Comparison of ENCODE assay signal across 8 cellular contexts in genomic region chrX:130082244-130083106, GRCh38. TPM values are rescaled to one million over a fixed set of nuclear protein-coding genes. Genes with fewer than 3 reads are reported as not detected.
DNase-seq lines count a peak whose midpoint lies in the region; ATAC-seq, FAIRE-seq and TF ChIP-seq lines count a peak whose summit lies in the region.

No MANE protein-coding gene starts in this region.

- H3K9me3 Mint-ChIP-seq in activated B cell treated with CpG ODN at 0.5 μM for 24 hours, result no peaks in the 10 kb centered on the region

- peaks cover 0 to 17% (median 8%) of the 10 kb centered on the region in 4 donors for H3K4me1 ChIP-seq in sigmoid colon

- no peaks in the 10 kb centered on the region for H3K27me3 Mint-ChIP-seq in activated B cell treated with CpG ODN at 0.5 μM for 24 hours

- peak overlapping the region; percentile 17 to 52 (median 34) for H3K27ac ChIP-seq in sigmoid colon

- H3K27me3 ChIP-seq in sigmoid colon, result no peaks in the 10 kb centered on the region

- TF ChIP-seq CTCF in activated B cell treated with CpG ODN at 0.5 μM for 24 hours (IDR thresholded peaks at IDR 0.05), result no peak
- TF ChIP-seq CTCF in sigmoid colon (IDR thresholded peaks at IDR 0.05), result no peak

- POLR2A ChIA-PET in activated B cell treated with CpG ODN at 0.5 μM for 24 hours (lab: Charles Lee), result interaction anchor here (0.6 to 2.7 kb wide), 7 partner anchors 9 to 88 kb away, joined by 3 to 20 read pairs (median 6); partner anchors contain the start of gene AIFM1

- FAIRE-seq in GM19239 (lab: Jason Lieb, UNC), result peak; percentile 89

- no peak overlapping the region for H3K4me3 ChIP-seq in sigmoid colon

- CTCF ChIA-PET in activated B cell treated with CpG ODN at 0.5 μM for 24 hours (lab: Charles Lee), result interaction anchor here (3.7 to 4.4 kb wide), 3 partner anchors 27 to 110 kb away, joined by 28 to 90 read pairs (median 80); partner anchors contain the start of gene ELF4

- H3K36me3 Mint-ChIP-seq in activated B cell treated with CpG ODN at 0.5 μM for 24 hours (ENCODE audit: low read depth), result peaks cover 8% of the 10 kb centered on the region

- peaks cover 63% of the 10 kb centered on the region for H3K4me1 Mint-ChIP-seq in activated B cell treated with CpG ODN at 0.5 μM for 24 hours

- peak overlapping the region; percentile 88 for H3K27ac Mint-ChIP-seq in activated B cell treated with CpG ODN at 0.5 μM for 24 hours

- 10 to 68% methylated on average over 28 of the region's 28 CpGs for WGBS in sigmoid colon, 2 donors

- no peak for TF ChIP-seq POLR2A in sigmoid colon (IDR thresholded peaks at IDR 0.05)

- peak overlapping the region; percentile 79 for H3K4me3 Mint-ChIP-seq in activated B cell treated with CpG ODN at 0.5 μM for 24 hours

- no peaks in the 10 kb centered on the region for H3K36me3 ChIP-seq in sigmoid colon

- intact Hi-C loops in activated B cell treated with CpG ODN at 0.5 μM for 24 hours (cut with micrococcal nuclease), result loop anchor here (1.0 kb wide), 2 partner anchors 27 to 38 kb away; no protein-coding TSS in a partner anchor
- intact Hi-C loops in sigmoid colon (cut with DNase I), result loop anchor here (5.0 kb wide), 1 partner anchor 90 kb away; the partner anchor contains the start of gene RAB33A

- peak; percentile 42 for ATAC-seq in HG03196 (IDR thresholded peaks at IDR 0.05; ENCODE audit: unreplicated experiment)
- peak; percentile 62 for ATAC-seq in activated B cell treated with CpG ODN at 0.5 μM for 24 hours (ENCODE audit: low read depth)

- no peak for TF ChIP-seq EP300 in sigmoid colon (IDR thresholded peaks at IDR 0.05)

- no peaks in the 10 kb centered on the region for H3K9me3 ChIP-seq in sigmoid colon

- DNase-seq in GM19239 (ENCODE audit: insufficient read length, low spot score), result peak; percentile 21
- peak; percentile 31 for DNase-seq in activated B cell treated with CpG ODN at 0.5 μM for 24 hours
- DNase-seq in effector CD4-positive, alpha-beta T cell, result peak; percentile 52
- peak; percentile 72 for DNase-seq in sigmoid colon
- DNase-seq in COR-L47 (lab: John Stamatoyannopoulos, UW), result no peak
- no peak for DNase-seq in NCI-H128 (lab: John Stamatoyannopoulos, UW; ENCODE audit: unreplicated experiment)
- no peak for DNase-seq in DMS153 treated with DMSO at 0.1 percent for 48 hours (lab: John Stamatoyannopoulos, UW; ENCODE audit: unreplicated experiment)

RNA-seq across cellular contexts. Expression of gene ELF4, which starts 27.8 kb away (rescaled TPM):
- total RNA-seq in activated B cell treated with CpG ODN at 0.5 μM for 24 hours, result 32.4 and 33.0 TPM in 2 replicates
- 1 to 10 TPM; 4.6 to 7.8 (median 5.2) TPM for total RNA-seq in sigmoid colon
- 10 to 100 TPM; 19.2 to 25.9 (median 22.2) TPM for polyA plus RNA-seq in sigmoid colon

Comparison
In these comparisons a context has a peak if more than half of its experiments do, and no peak if none do; other contexts are left out.
1. DNase-seq: peak in GM19239 (single experiment), activated B cell treated with CpG ODN at 0.5 μM for 24 hours (single experiment), effector CD4-positive, alpha-beta T cell (single experiment) and sigmoid colon (single experiment); none in COR-L47 (single experiment), NCI-H128 (single experiment) and DMS153 treated with DMSO at 0.1 percent for 48 hours (single experiment).